ENCODE assay signal across 8 cellular contexts in genomic region chr9:20620658-20621552, GRCh38.
DNase-seq lines count a peak whose midpoint lies in the region; ATAC-seq and TF ChIP-seq lines count a peak whose summit lies in the region.

No MANE protein-coding gene starts in this region.

- ATAC-seq in GM18519 (IDR thresholded peaks at IDR 0.05; ENCODE audit: low FRiP score, unreplicated experiment) = no peak

- no peak for TF ChIP-seq CTCF in WI38 (IDR thresholded peaks at IDR 0.05; ENCODE audit: low read depth, low read length)

- H3K4me3 ChIP-seq in WI38 (ENCODE audit: low read depth, low read length) = peak overlapping the region; percentile 94

- DNase-seq in SKM-1 treated with dmso at 0.1 percent for 144 hours (lab: John Stamatoyannopoulos, UW; ENCODE audit: unreplicated experiment) (peak; percentile 13), SKM-1 (lab: John Stamatoyannopoulos, UW; ENCODE audit: unreplicated experiment) (no peak), kidney glomerular epithelial cell (lab: John Stamatoyannopoulos, UW) (peak; percentile 27), DMS79 (lab: John Stamatoyannopoulos, UW) (no peak)
- peak; percentile 66 for DNase-seq in central memory CD4-positive, alpha-beta T cell
- DNase-seq in stimulated activated CD4-positive, alpha-beta T cell treated with anti-CD3 and anti-CD28 coated beads, Interleukin-1b, Interleukin-23, amount 100 ng/mL, for 24 hours (ENCODE audit: low read depth in 4 of 4, low spot score in 1 of 4) = peak in 3 of 4 experiments; percentile 28 to 41 (median 37)

Comparison
In these comparisons a context has a peak if more than half of its experiments do, and no peak if none do; other contexts are left out.
1. DNase-seq: peak in SKM-1 treated with dmso at 0.1 percent for 144 hours (single experiment), central memory CD4-positive, alpha-beta T cell (single experiment), kidney glomerular epithelial cell (single experiment) and stimulated activated CD4-positive, alpha-beta T cell treated with anti-CD3 and anti-CD28 coated beads, Interleukin-1b, Interleukin-23, amount 100 ng/mL, for 24 hours (3 of 4); none in SKM-1 (single experiment) and DMS79 (single experiment).